ENCODE assay signal across 1 cellular context in the genomic region with DNA sequence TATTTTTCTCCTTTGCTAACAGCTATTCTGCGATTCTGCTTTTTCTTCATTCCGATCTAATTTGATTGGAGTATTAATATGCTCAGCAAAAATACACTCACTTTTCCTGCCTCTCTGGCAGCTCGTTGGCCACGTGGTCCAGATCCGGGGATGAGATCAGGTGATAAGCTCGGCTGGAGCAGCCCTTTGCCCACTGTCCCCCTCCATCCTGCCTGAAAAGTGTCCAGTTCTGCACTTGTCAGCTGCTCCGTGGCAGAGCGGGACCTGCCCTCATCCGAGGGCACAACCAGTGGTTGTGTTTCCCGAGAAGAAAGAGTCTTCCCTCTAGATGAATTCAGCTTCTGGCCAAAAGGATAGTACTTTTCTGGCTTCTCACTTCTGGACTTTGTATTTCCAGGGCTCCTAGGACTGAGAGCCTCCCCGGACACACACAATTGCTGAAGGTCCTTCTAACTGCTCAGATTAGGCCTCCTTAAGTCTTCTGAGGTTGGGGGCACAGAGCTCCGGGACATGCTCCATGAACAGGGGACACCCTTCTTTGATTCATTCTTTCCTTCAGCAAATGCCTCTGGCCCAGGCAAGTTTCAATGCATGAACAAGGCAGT.
TF ChIP-seq lines count a peak whose summit lies in the region.

No MANE protein-coding gene starts in this region.

TF ChIP-seq in WTC11, 78 proteins besides CTCF, POLR2A, EP300 and RAD21 (continued from another document):
- TF ChIP-seq ARID4B (CRISPR knock-in tag; IDR thresholded peaks at IDR 0.05; ENCODE audit: borderline replicate concordance) (no peak), MYBL2 (CRISPR knock-in tag; IDR thresholded peaks at IDR 0.05) (no peak), TCF7 (CRISPR knock-in tag; IDR thresholded peaks at IDR 0.05; ENCODE audit: low read depth) (no peak), OVOL2 (CRISPR knock-in tag; IDR thresholded peaks at IDR 0.05; ENCODE audit: borderline replicate concordance) (no peak)
TF ChIP-seq in WTC11: peak in this region for 0.
